ENCODE assay signal across 9 cellular contexts in the genomic region with DNA sequence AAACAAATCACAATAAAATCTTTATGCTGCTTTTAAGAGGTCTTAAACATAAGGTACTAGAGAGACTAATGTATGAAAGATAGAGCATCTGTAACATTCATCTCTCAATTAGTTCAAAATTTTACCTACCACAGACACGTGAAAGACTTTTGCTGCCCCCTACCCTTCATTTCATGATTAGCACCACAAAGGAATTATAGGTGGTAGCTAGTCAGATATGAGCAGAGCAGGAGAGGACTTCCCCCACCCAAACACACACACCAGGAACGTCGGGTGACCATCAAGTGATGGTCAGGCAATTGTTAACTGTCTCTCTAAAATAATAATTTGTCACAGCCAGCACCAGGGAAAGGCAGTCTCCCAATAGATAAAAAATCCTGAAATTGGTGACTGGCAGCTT.
DNase-seq lines count a peak whose midpoint lies in the region; ATAC-seq and TF ChIP-seq lines count a peak whose summit lies in the region.
"Had no signal": no experiment of that assay in that cellular context is flagged by ENCODE, and none has a peak within 500 bp of the region (broad histone marks: within the 10 kb centered on the region; RNA-seq: fewer than 3 reads in every experiment).

No MANE protein-coding gene starts in this region.

- H3K36me3 Mint-ChIP-seq in osteocyte (ENCODE audit: unreplicated experiment) = no peaks in the 10 kb centered on the region
- no peaks in the 10 kb centered on the region for H3K36me3 Mint-ChIP-seq in activated CD4-positive, alpha-beta T cell treated with anti-CD3 and anti-CD28 coated beads for 36 hours (ENCODE audit: low read depth)

- POLR2A ChIA-PET in activated CD4-positive, alpha-beta T cell treated with anti-CD3 and anti-CD28 coated beads for 36 hours (lab: Charles Lee) = no interaction called here

- H3K4me1 Mint-ChIP-seq in osteocyte (ENCODE audit: unreplicated experiment) = no peaks in the 10 kb centered on the region
- no peaks in the 10 kb centered on the region for H3K4me1 Mint-ChIP-seq in activated CD4-positive, alpha-beta T cell treated with anti-CD3 and anti-CD28 coated beads for 36 hours
- no peaks in the 10 kb centered on the region for H3K4me1 Mint-ChIP-seq in stimulated activated naive CD8-positive, alpha-beta T cell treated with anti-CD3 and anti-CD28 coated beads, Interleukin-15, amount 100 ng/mL, for 72 hours

- ATAC-seq in GM18861 (IDR thresholded peaks at IDR 0.05; ENCODE audit: unreplicated experiment) = peak; percentile 46
- ATAC-seq in activated CD4-positive, alpha-beta T cell treated with anti-CD3 and anti-CD28 coated beads for 36 hours = no peak
- ATAC-seq in stimulated activated naive CD8-positive, alpha-beta T cell treated with anti-CD3 and anti-CD28 coated beads, Interleukin-15, amount 100 ng/mL, for 72 hours = no peak
- ATAC-seq: natural killer cell treated with Interleukin-12 subunit alpha and Interleukin-12 subunit beta and Interleukin-15 and Interleukin-18, amount 100 ng/mL, for 72 hours had no signal

- H3K27me3 ChIP-seq in WERI-Rb-1 (ENCODE audit: insufficient read depth, low read depth, severe bottlenecking) (no peaks in the 10 kb centered on the region), thyroid gland (no peaks in the 10 kb centered on the region)

- H3K27ac Mint-ChIP-seq in osteocyte (ENCODE audit: unreplicated experiment) = no peak overlapping the region
- H3K27ac Mint-ChIP-seq in activated CD4-positive, alpha-beta T cell treated with anti-CD3 and anti-CD28 coated beads for 36 hours = no peak overlapping the region
- H3K27ac Mint-ChIP-seq in stimulated activated naive CD8-positive, alpha-beta T cell treated with anti-CD3 and anti-CD28 coated beads, Interleukin-15, amount 100 ng/mL, for 72 hours = no peak overlapping the region
- H3K27ac Mint-ChIP-seq: natural killer cell treated with Interleukin-12 subunit alpha and Interleukin-12 subunit beta and Interleukin-15 and Interleukin-18, amount 100 ng/mL, for 72 hours had no signal

- H3K27me3 Mint-ChIP-seq in osteocyte (ENCODE audit: unreplicated experiment) = no peaks in the 10 kb centered on the region
- H3K27me3 Mint-ChIP-seq in activated CD4-positive, alpha-beta T cell treated with anti-CD3 and anti-CD28 coated beads for 36 hours = no peaks in the 10 kb centered on the region
- H3K27me3 Mint-ChIP-seq in stimulated activated naive CD8-positive, alpha-beta T cell treated with anti-CD3 and anti-CD28 coated beads, Interleukin-15, amount 100 ng/mL, for 72 hours = no peaks in the 10 kb centered on the region
- H3K27me3 Mint-ChIP-seq: natural killer cell treated with Interleukin-12 subunit alpha and Interleukin-12 subunit beta and Interleukin-15 and Interleukin-18, amount 100 ng/mL, for 72 hours had no signal

- intact Hi-C loops in thyroid gland (cut with DNase I) = no loop called here
- intact Hi-C loops in activated CD4-positive, alpha-beta T cell treated with anti-CD3 and anti-CD28 coated beads for 36 hours (cut with DNase I, micrococcal nuclease) = no loop called here

- H3K4me3 Mint-ChIP-seq in osteocyte (ENCODE audit: unreplicated experiment) = no peak overlapping the region
- H3K4me3 Mint-ChIP-seq in activated CD4-positive, alpha-beta T cell treated with anti-CD3 and anti-CD28 coated beads for 36 hours = no peak overlapping the region
- no peak overlapping the region for H3K4me3 Mint-ChIP-seq in stimulated activated naive CD8-positive, alpha-beta T cell treated with anti-CD3 and anti-CD28 coated beads, Interleukin-15, amount 100 ng/mL, for 72 hours
- H3K4me3 Mint-ChIP-seq: natural killer cell treated with Interleukin-12 subunit alpha and Interleukin-12 subunit beta and Interleukin-15 and Interleukin-18, amount 100 ng/mL, for 72 hours had no signal

- H3K9me3 Mint-ChIP-seq in osteocyte (ENCODE audit: unreplicated experiment) = peaks cover 28% of the 10 kb centered on the region
- peaks cover 32% of the 10 kb centered on the region for H3K9me3 Mint-ChIP-seq in activated CD4-positive, alpha-beta T cell treated with anti-CD3 and anti-CD28 coated beads for 36 hours (ENCODE audit: low read depth)
- H3K9me3 Mint-ChIP-seq in stimulated activated naive CD8-positive, alpha-beta T cell treated with anti-CD3 and anti-CD28 coated beads, Interleukin-15, amount 100 ng/mL, for 72 hours = peaks cover 31 to 50% of the 10 kb centered on the region in 2 donors

- WGBS in thyroid gland, 2 donors = 6 to 8% methylated on average over 3 of the region's 3 CpGs

- TF ChIP-seq POLR2A in thyroid gland (IDR thresholded peaks at IDR 0.05) = no peak

- CTCF ChIA-PET in activated CD4-positive, alpha-beta T cell treated with anti-CD3 and anti-CD28 coated beads for 36 hours (lab: Charles Lee) = no interaction called here

- H3K27ac ChIP-seq in WERI-Rb-1 (no peak overlapping the region), thyroid gland (no peak overlapping the region)

- H3K36me3 ChIP-seq in WERI-Rb-1 = no peaks in the 10 kb centered on the region
- no peaks in the 10 kb centered on the region for H3K36me3 ChIP-seq in thyroid gland

- H3K9me3 ChIP-seq in WERI-Rb-1 (ENCODE audit: severe bottlenecking) (no peaks in the 10 kb centered on the region), thyroid gland (no peaks in the 10 kb centered on the region)

- TF ChIP-seq CTCF in WERI-Rb-1 (IDR thresholded peaks at IDR 0.05; ENCODE audit: low read depth, low read length) (peak; percentile 30; the same call in 1 of the 2 replicates), osteocyte (IDR thresholded peaks at IDR 0.05) (peak; percentile 38), thyroid gland (IDR thresholded peaks at IDR 0.05) (peak in 3 of 6 experiments; percentile 17 to 35 (median 31))

- DNase-seq in NCI-H1092 (lab: John Stamatoyannopoulos, UW) (peak; percentile 11), WERI-Rb-1 (peak; percentile 29), osteocyte (ENCODE audit: extremely low spot score, unreplicated experiment) (no peak), thyroid gland (no peak)
- DNase-seq in activated CD4-positive, alpha-beta T cell treated with anti-CD3 and anti-CD28 coated beads for 36 hours = no peak
- DNase-seq in stimulated activated naive CD8-positive, alpha-beta T cell treated with anti-CD3 and anti-CD28 coated beads, Interleukin-15, amount 100 ng/mL, for 72 hours = no peak
- DNase-seq: stimulated activated CD8-positive, alpha-beta memory T cell treated with anti-CD3 and anti-CD28 coated beads, Interleukin-4, amount 100 ng/mL, for 48 hours had no signal

- H3K4me3 ChIP-seq in WERI-Rb-1 (ENCODE audit: low read depth, low read length) (no peak overlapping the region), thyroid gland (replicated peaks in 1 of 3) (no peak overlapping the region)

- H3K4me1 ChIP-seq in thyroid gland = no peaks in the 10 kb centered on the region

Comparison
In these comparisons a context has a peak if more than half of its experiments do, and no peak if none do; other contexts are left out.
1. DNase-seq: peak in NCI-H1092 (single experiment) and WERI-Rb-1 (single experiment); none in osteocyte (single experiment), thyroid gland (0 of 2), activated CD4-positive, alpha-beta T cell treated with anti-CD3 and anti-CD28 coated beads for 36 hours (single experiment) and stimulated activated naive CD8-positive, alpha-beta T cell treated with anti-CD3 and anti-CD28 coated beads, Interleukin-15, amount 100 ng/mL, for 72 hours (0 of 2).